14 cellular contexts compared by ENCODE assay signal in genomic region chr1:212959266-212960220, GRCh38. TPM values are rescaled to one million over a fixed set of nuclear protein-coding genes. Genes with fewer than 3 reads are reported as not detected.
DNase-seq lines count a peak whose midpoint lies in the region; ATAC-seq, FAIRE-seq and TF ChIP-seq lines count a peak whose summit lies in the region.
"Had no signal": no experiment of that assay in that cellular context is flagged by ENCODE, and none has a peak within 500 bp of the region (broad histone marks: within the 10 kb centered on the region; RNA-seq: fewer than 3 reads in every experiment).

No MANE protein-coding gene starts in this region.

- no peak overlapping the region for H2AFZ ChIP-seq in K562 (ENCODE audit: low read depth, low read length)

- H3K9me3 Mint-ChIP-seq in naive thymus-derived CD8-positive, alpha-beta T cell: no peaks in the 10 kb centered on the region
- no peaks in the 10 kb centered on the region for H3K9me3 Mint-ChIP-seq in activated CD4-positive, alpha-beta memory T cell treated with anti-CD3 and anti-CD28 coated beads, Interleukin-2, amount 10 ng/mL, durations not matched to agents 7 days and 5 days
- H3K9me3 Mint-ChIP-seq: memory B cell had no signal

- WGBS in K562 (ENCODE audit: insufficient coverage, low coverage, missing lambda C conversion rate): 15% methylated on average over 18 of the region's 18 CpGs

- TF ChIP-seq EP300 in K562 (IDR thresholded peaks at IDR 0.05; ENCODE audit: low read length): no peak

- H3K27ac ChIP-seq in K562 (ENCODE audit: extremely low read depth, low read depth, low read length) (no peak overlapping the region), tibial artery (no peak overlapping the region)
- H3K27ac ChIP-seq: stomach had no signal

- intact Hi-C loops in K562 (cut with micrococcal nuclease) (no loop called here), tibial artery (cut with DNase I; ENCODE audit: low total_unique reads) (no loop called here)

- H3K9me1 ChIP-seq in K562 (ENCODE audit: control insufficient read depth, insufficient read depth, low read length): no peaks in the 10 kb centered on the region

- H3K27ac Mint-ChIP-seq in naive thymus-derived CD8-positive, alpha-beta T cell: no peak overlapping the region
- H3K27ac Mint-ChIP-seq in activated CD4-positive, alpha-beta memory T cell treated with anti-CD3 and anti-CD28 coated beads, Interleukin-2, amount 10 ng/mL, durations not matched to agents 7 days and 5 days: no peak overlapping the region
- H3K27ac Mint-ChIP-seq: CD8-positive, alpha-beta memory T cell; memory B cell had no signal

- CTCF ChIA-PET in K562 (lab: Yijun Ruan, JAX; ENCODE audit: low intra/inter-chr PET ratio): no interaction called here
- CTCF ChIA-PET in activated CD4-positive, alpha-beta memory T cell treated with anti-CD3 and anti-CD28 coated beads, Interleukin-2, amount 10 ng/mL, durations not matched to agents 7 days and 5 days (lab: Charles Lee): no interaction called here

- DNase-seq in K562 (ENCODE audit: extremely low read depth in 1 of 4, low spot score in 3 of 4): no peak
- no peak for DNase-seq in naive thymus-derived CD8-positive, alpha-beta T cell
- no peak for DNase-seq in tibial artery
- no peak for DNase-seq in activated CD4-positive, alpha-beta memory T cell treated with anti-CD3 and anti-CD28 coated beads, Interleukin-2, amount 10 ng/mL, durations not matched to agents 7 days and 5 days
- no peak for DNase-seq in NCI-H1092 treated with DMSO at 0.1 percent for 48 hours (lab: John Stamatoyannopoulos, UW)
- DNase-seq: activated CD8-positive, alpha-beta memory T cell treated with anti-CD3 and anti-CD28 coated beads for 24 hours; CD8-positive, alpha-beta memory T cell; NCI-H1417 treated with DMSO at 0.1 percent for 48 hours; SHP77 treated with DMSO at 0.1 percent for 48 hours; stomach had no signal

- H3K4me3 Mint-ChIP-seq in naive thymus-derived CD8-positive, alpha-beta T cell: no peak overlapping the region
- no peak overlapping the region for H3K4me3 Mint-ChIP-seq in activated CD4-positive, alpha-beta memory T cell treated with anti-CD3 and anti-CD28 coated beads, Interleukin-2, amount 10 ng/mL, durations not matched to agents 7 days and 5 days
- H3K4me3 Mint-ChIP-seq: CD8-positive, alpha-beta memory T cell; memory B cell had no signal

- POLR2A ChIA-PET in K562 (lab: Yijun Ruan, JAX): interaction anchor here (0.6 to 1.5 kb wide), 2 partner anchors 79 to 1270 kb away, joined by 3 to 4 read pairs; no protein-coding TSS in a partner anchor
- POLR2A ChIA-PET in naive thymus-derived CD8-positive, alpha-beta T cell (lab: Charles Lee): no interaction called here
- POLR2A ChIA-PET in activated CD4-positive, alpha-beta memory T cell treated with anti-CD3 and anti-CD28 coated beads, Interleukin-2, amount 10 ng/mL, durations not matched to agents 7 days and 5 days (lab: Charles Lee): interaction anchor here (1.0 kb wide), 1 partner anchor 13 kb away, joined by 3 read pairs; no protein-coding TSS in a partner anchor

- TF ChIP-seq CTCF in K562 (IDR thresholded peaks at IDR 0.05 in 2 of 3, conservative IDR thresholded peaks at IDR 0.05 in 1 of 3; ENCODE audit: insufficient read depth in 2 of 3, low read depth in 1 of 3, low read length in 3 of 3) (no peak), tibial artery (IDR thresholded peaks at IDR 0.05) (no peak)

- no peak overlapping the region for H3K4me3 ChIP-seq in K562
- H3K4me3 ChIP-seq in tibial artery: no peak overlapping the region
- H3K4me3 ChIP-seq: stomach had no signal

- no peak for FAIRE-seq in K562 (lab: Jason Lieb, UNC)

- H3K27me3 ChIP-seq in K562 (ENCODE audit: control insufficient read depth in 2 of 2, insufficient read depth in 2 of 2, low read length in 2 of 2): peaks cover 67 to 95% of the 10 kb centered on the region in 2 experiments
- H3K27me3 ChIP-seq in tibial artery: peaks cover 0 to 3% of the 10 kb centered on the region in 2 donors
- H3K27me3 ChIP-seq: stomach had no signal

- no peaks in the 10 kb centered on the region for H3K36me3 Mint-ChIP-seq in naive thymus-derived CD8-positive, alpha-beta T cell
- no peaks in the 10 kb centered on the region for H3K36me3 Mint-ChIP-seq in activated CD4-positive, alpha-beta memory T cell treated with anti-CD3 and anti-CD28 coated beads, Interleukin-2, amount 10 ng/mL, durations not matched to agents 7 days and 5 days (ENCODE audit: low read depth)
- H3K36me3 Mint-ChIP-seq: CD8-positive, alpha-beta memory T cell; memory B cell had no signal

- no peak overlapping the region for H3K4me2 ChIP-seq in K562 (ENCODE audit: insufficient read depth, low read length)

- H3K9ac ChIP-seq in K562 (ENCODE audit: insufficient read depth in 1 of 2, low read depth in 2 of 2, low read length in 2 of 2): peak overlapping the region in 1 of 2 experiments; percentile 72; a peak in 1 of 4 replicates

- peaks cover 0 to 4% of the 10 kb centered on the region in 2 experiments; a peak in 2 of 5 replicates for H3K4me1 ChIP-seq in K562 (replicated peaks in 1 of 2; ENCODE audit: control insufficient read depth in 2 of 2, insufficient read depth in 2 of 2, low read length in 2 of 2)
- H3K4me1 ChIP-seq in tibial artery: no peaks in the 10 kb centered on the region
- H3K4me1 ChIP-seq: stomach had no signal

- no TSS peak for BruUV-seq in K562 (replicated peaks; lab: Mats Ljungman, UMichigan)

- H4K20me1 ChIP-seq in K562 (replicated peaks; ENCODE audit: control insufficient read depth, insufficient read depth, low read length): no peaks in the 10 kb centered on the region; the same call in 1 of the 2 replicates

- peaks cover 4 to 43% (median 30%) of the 10 kb centered on the region in 5 donors for H3K27me3 Mint-ChIP-seq in naive thymus-derived CD8-positive, alpha-beta T cell
- peaks cover 33% of the 10 kb centered on the region for H3K27me3 Mint-ChIP-seq in activated CD4-positive, alpha-beta memory T cell treated with anti-CD3 and anti-CD28 coated beads, Interleukin-2, amount 10 ng/mL, durations not matched to agents 7 days and 5 days

- H3K36me3 ChIP-seq in K562 (ENCODE audit: control insufficient read depth, insufficient read depth, low read length) (no peaks in the 10 kb centered on the region), tibial artery (no peaks in the 10 kb centered on the region)
- H3K36me3 ChIP-seq: stomach had no signal

- ATAC-seq in GM18505 (IDR thresholded peaks at IDR 0.05; ENCODE audit: unreplicated experiment) (peak; percentile 58), GM21367 (IDR thresholded peaks at IDR 0.05; ENCODE audit: unreplicated experiment) (peak; percentile 62), HG03066 (IDR thresholded peaks at IDR 0.05; ENCODE audit: low read depth, unreplicated experiment) (peak; percentile 80), K562 (peak; percentile 31)
- ATAC-seq in naive thymus-derived CD8-positive, alpha-beta T cell: no peak

- in situ Hi-C loops in K562 (cut with MboI): no loop called here

- no peaks in the 10 kb centered on the region for H3K9me3 ChIP-seq in K562 (replicated peaks; ENCODE audit: control insufficient read depth, insufficient read depth, low read depth, low read length)
- no peaks in the 10 kb centered on the region for H3K9me3 ChIP-seq in tibial artery
- H3K9me3 ChIP-seq: stomach had no signal

- H3K79me2 ChIP-seq in K562 (ENCODE audit: control insufficient read depth, insufficient read depth, low read length): no peaks in the 10 kb centered on the region

- no peaks in the 10 kb centered on the region for H3K4me1 Mint-ChIP-seq in naive thymus-derived CD8-positive, alpha-beta T cell
- no peaks in the 10 kb centered on the region for H3K4me1 Mint-ChIP-seq in activated CD4-positive, alpha-beta memory T cell treated with anti-CD3 and anti-CD28 coated beads, Interleukin-2, amount 10 ng/mL, durations not matched to agents 7 days and 5 days
- H3K4me1 Mint-ChIP-seq: CD8-positive, alpha-beta memory T cell had no signal

- TF ChIP-seq RAD21 in K562 (CRISPR knock-in tag; conservative IDR thresholded peaks at IDR 0.05 in 1 of 2, IDR thresholded peaks at IDR 0.05 in 1 of 2): no peak

- TF ChIP-seq POLR2A in GM18505 (IDR thresholded peaks at IDR 0.05; ENCODE audit: borderline replicate concordance, extremely low read depth, insufficient read depth, insufficient read length) (no peak), K562 (conservative IDR thresholded peaks at IDR 0.05) (no peak)

RNA-seq across cellular contexts. Expression of gene VASH2, which starts 9.2 kb away (rescaled TPM):
- 0.32 and 1.2 TPM in 2 replicates for total RNA-seq in K562 (2011; cell fraction: chromatin; rRNA removed; ENCODE audit: low replicate concordance)
- 0.66 TPM in 1 of 2 replicates, not detected in the other for total RNA-seq in K562 (2011; cell fraction: nucleolus; rRNA removed)
- 1.9 TPM in 1 of 2 replicates, not detected in the other for total RNA-seq in K562 (2011; cell fraction: nucleoplasm; rRNA removed)
- total RNA-seq in K562 (2014; rRNA removed) (0.09 TPM in 1 of 2 replicates, not detected in the other), K562 (2014; rRNA removed; fragmentation: Illumina TruSeq; extraction: Trizol) (0.06 and 0.11 TPM in 2 replicates), K562 (2015; rRNA removed; fragmentation: Illumina TruSeq; extraction: Trizol) (not detected in 2 replicates), K562 (2021) (0.13 and 0.40 TPM in 2 replicates)
- polyA plus RNA-seq in K562 (2011; rRNA removed) (0.03 and 0.07 TPM in 2 replicates), K562 (2014; fragmentation: Illumina TruSeq; extraction: Trizol) (0.04 and 0.07 TPM in 2 replicates), K562 (2014; fragmentation: Nextera tagmentation; extraction: Ambion mirVana) (under 1 TPM; 0.06 to 0.14 TPM), K562 (2014; rRNA removed) (0.05 and 0.11 TPM in 2 replicates)
- not detected in 2 replicates for polyA plus RNA-seq in K562 (2011; cell fraction: cytosol; rRNA removed)
- polyA plus RNA-seq in K562 (2011; cell fraction: nucleus; rRNA removed): 0.13 and 0.21 TPM in 2 replicates
- 0.12 and 0.48 TPM in 2 replicates for polyA plus RNA-seq in K562 (2012)
- 0.11 TPM in 1 of 2 replicates, not detected in the other for polyA minus RNA-seq in K562 (2011; rRNA and poly(A)+ RNA removed)
- not detected in 2 replicates for polyA minus RNA-seq in K562 (2011; cell fraction: cytosol; rRNA and poly(A)+ RNA removed)
- polyA minus RNA-seq in K562 (2011; cell fraction: nucleus; rRNA and poly(A)+ RNA removed): 0.11 and 0.27 TPM in 2 replicates
- not detected for total RNA-seq in naive thymus-derived CD8-positive, alpha-beta T cell
- under 1 TPM in 2 of 3 donors, not detected in 1; 0.30 to 0.68 TPM for polyA plus RNA-seq in naive thymus-derived CD8-positive, alpha-beta T cell
- total RNA-seq in activated CD4-positive, alpha-beta memory T cell treated with anti-CD3 and anti-CD28 coated beads, Interleukin-2, amount 10 ng/mL, durations not matched to agents 7 days and 5 days: under 1 TPM; 0.23 to 0.48 TPM
- polyA plus RNA-seq: CD8-positive, alpha-beta memory T cell had no signal

RNA-seq across cellular contexts. Expression of gene ANGEL2, which starts 56.1 kb away (rescaled TPM):
- total RNA-seq in K562 (2011; cell fraction: chromatin; rRNA removed; ENCODE audit: low replicate concordance): 60.7 and 192 TPM in 2 replicates
- total RNA-seq in K562 (2011; cell fraction: nucleolus; rRNA removed): 31.0 and 45.0 TPM in 2 replicates
- total RNA-seq in K562 (2011; cell fraction: nucleoplasm; rRNA removed): 76.8 and 89.8 TPM in 2 replicates
- 29.3 and 29.9 TPM in 2 replicates for total RNA-seq in K562 (2014; rRNA removed)
- total RNA-seq in K562 (2014; rRNA removed; fragmentation: Illumina TruSeq; extraction: Trizol): 30.1 and 32.8 TPM in 2 replicates
- total RNA-seq in K562 (2015; rRNA removed; fragmentation: Illumina TruSeq; extraction: Trizol): 29.7 and 33.6 TPM in 2 replicates
- total RNA-seq in K562 (2021): 26.2 and 27.1 TPM in 2 replicates
- polyA plus RNA-seq in K562 (2011; rRNA removed): 30.8 and 34.6 TPM in 2 replicates
- 9.6 and 17.6 TPM in 2 replicates for polyA plus RNA-seq in K562 (2011; cell fraction: cytosol; rRNA removed)
- 35.0 and 44.6 TPM in 2 replicates for polyA plus RNA-seq in K562 (2011; cell fraction: nucleus; rRNA removed)
- polyA plus RNA-seq in K562 (2012): 13.0 and 16.1 TPM in 2 replicates
- 15.4 and 16.9 TPM in 2 replicates for polyA plus RNA-seq in K562 (2014; fragmentation: Illumina TruSeq; extraction: Trizol)
- 10 to 100 TPM in 1 of 2 experiments, 1 to 10 TPM in 1; 6.8 to 10.9 TPM for polyA plus RNA-seq in K562 (2014; fragmentation: Nextera tagmentation; extraction: Ambion mirVana)
- 16.2 and 22.3 TPM in 2 replicates for polyA plus RNA-seq in K562 (2014; rRNA removed)
- polyA minus RNA-seq in K562 (2011; rRNA and poly(A)+ RNA removed): 44.7 and 66.2 TPM in 2 replicates
- 15.6 and 22.8 TPM in 2 replicates for polyA minus RNA-seq in K562 (2011; cell fraction: cytosol; rRNA and poly(A)+ RNA removed)
- 45.0 and 63.1 TPM in 2 replicates for polyA minus RNA-seq in K562 (2011; cell fraction: nucleus; rRNA and poly(A)+ RNA removed)
- 10 to 100 TPM; 94.8 to 98.5 TPM for total RNA-seq in naive thymus-derived CD8-positive, alpha-beta T cell
- polyA plus RNA-seq in naive thymus-derived CD8-positive, alpha-beta T cell: 10 to 100 TPM; 18.5 to 28.1 (median 25.2) TPM
- total RNA-seq in activated CD4-positive, alpha-beta memory T cell treated with anti-CD3 and anti-CD28 coated beads, Interleukin-2, amount 10 ng/mL, durations not matched to agents 7 days and 5 days: 10 to 100 TPM; 45.0 to 46.2 TPM

Comparison
In these comparisons a context has a peak if more than half of its experiments do, and no peak if none do; other contexts are left out.
1. ATAC-seq: peak in GM18505 (single experiment), GM21367 (single experiment), HG03066 (single experiment) and K562 (single experiment); none in naive thymus-derived CD8-positive, alpha-beta T cell (0 of 2).